ENCODE assay signal across 11 cellular contexts in genomic region chr2:60873381-60873780, GRCh38.
DNase-seq lines count a peak whose midpoint lies in the region; ATAC-seq lines count a peak whose summit lies in the region.
"Had no signal": no experiment of that assay in that cellular context is flagged by ENCODE, and none has a peak within 500 bp of the region (broad histone marks: within the 10 kb centered on the region; RNA-seq: fewer than 3 reads in every experiment).

No MANE protein-coding gene starts in this region.

- peak; percentile 30 for DNase-seq in stimulated activated CD4-positive, alpha-beta T cell treated with anti-CD3 and anti-CD28 coated beads, Interleukin-1b, Interleukin-23, amount 100 ng/mL, for 48 hours
- DNase-seq in stimulated activated CD4-positive, alpha-beta T cell treated with anti-CD3 and anti-CD28 coated beads, Interleukin-15, amount 100 ng/mL, for 24 hours, result no peak
- DNase-seq in stimulated activated naive CD8-positive, alpha-beta T cell treated with anti-CD3 and anti-CD28 coated beads, Interleukin-15, amount 100 ng/mL, for 72 hours, result no peak
- DNase-seq in NCI-H748 treated with DMSO at 0.1 percent for 48 hours (lab: John Stamatoyannopoulos, UW) (no peak), hypothalamus (lab: John Stamatoyannopoulos, UW) (no peak), DMS 273 (lab: John Stamatoyannopoulos, UW; ENCODE audit: unreplicated experiment) (no peak)
- DNase-seq: head of caudate nucleus, NCI-H2227 treated with DMSO at 0.1 percent for 48 hours had no signal

- H3K27me3 Mint-ChIP-seq in stimulated activated naive CD8-positive, alpha-beta T cell treated with anti-CD3 and anti-CD28 coated beads, Interleukin-15, amount 100 ng/mL, for 72 hours, result no peaks in the 10 kb centered on the region
- H3K27me3 Mint-ChIP-seq: dendritic cell treated with granulocyte-macrophage colony-stimulating factor and Interleukin-4, amounts not matched to agents 40 ng/mL and 50 ng/mL, for 4 days had no signal

- peaks cover 0 to 5% of the 10 kb centered on the region in 2 donors for H3K9me3 Mint-ChIP-seq in stimulated activated naive CD8-positive, alpha-beta T cell treated with anti-CD3 and anti-CD28 coated beads, Interleukin-15, amount 100 ng/mL, for 72 hours

- ATAC-seq in HG02571 (IDR thresholded peaks at IDR 0.05; ENCODE audit: unreplicated experiment) (peak; percentile 69), HG03439 (IDR thresholded peaks at IDR 0.05; ENCODE audit: unreplicated experiment) (peak; percentile 57)
- peak; percentile 74 for ATAC-seq in stimulated activated naive CD8-positive, alpha-beta T cell treated with anti-CD3 and anti-CD28 coated beads, Interleukin-15, amount 100 ng/mL, for 72 hours

- peak overlapping the region in 1 of 2 donors; percentile 85 for H3K27ac Mint-ChIP-seq in stimulated activated naive CD8-positive, alpha-beta T cell treated with anti-CD3 and anti-CD28 coated beads, Interleukin-15, amount 100 ng/mL, for 72 hours
- H3K27ac Mint-ChIP-seq: dendritic cell treated with granulocyte-macrophage colony-stimulating factor and Interleukin-4, amounts not matched to agents 40 ng/mL and 50 ng/mL, for 4 days had no signal

- peak overlapping the region; percentile 31 to 58 for H3K4me3 Mint-ChIP-seq in stimulated activated naive CD8-positive, alpha-beta T cell treated with anti-CD3 and anti-CD28 coated beads, Interleukin-15, amount 100 ng/mL, for 72 hours
- H3K4me3 Mint-ChIP-seq: dendritic cell treated with granulocyte-macrophage colony-stimulating factor and Interleukin-4, amounts not matched to agents 40 ng/mL and 50 ng/mL, for 4 days had no signal

- H3K4me1 Mint-ChIP-seq in stimulated activated naive CD8-positive, alpha-beta T cell treated with anti-CD3 and anti-CD28 coated beads, Interleukin-15, amount 100 ng/mL, for 72 hours, result peaks cover 29% of the 10 kb centered on the region
